Comparison of ENCODE assay signal across 8 cellular contexts in genomic region chr4:95548738-95549245, GRCh38. TPM values are rescaled to one million over a fixed set of nuclear protein-coding genes. Genes with fewer than 3 reads are reported as not detected.
DNase-seq lines count a peak whose midpoint lies in the region; ATAC-seq and TF ChIP-seq lines count a peak whose summit lies in the region.

Gene UNC5C (minus strand): TSS chr4:95548973.

- intact Hi-C loops in Calu3 (cut with micrococcal nuclease; ENCODE audit: unreplicated experiment): no loop called here
- intact Hi-C loops in body of pancreas (cut with DNase I): no loop called here

- peak; percentile 49 for ATAC-seq in body of pancreas
- no peak for ATAC-seq in GM19328 (IDR thresholded peaks at IDR 0.05; ENCODE audit: unreplicated experiment)
- no peak for ATAC-seq in GM18858 (IDR thresholded peaks at IDR 0.05; ENCODE audit: unreplicated experiment)
- ATAC-seq in HG03439 (IDR thresholded peaks at IDR 0.05; ENCODE audit: unreplicated experiment): no peak

- H3K36me3 ChIP-seq in Loucy (ENCODE audit: insufficient read depth, low read length) (no peaks in the 10 kb centered on the region), body of pancreas (replicated peaks in 1 of 2; ENCODE audit: insufficient read depth in 1 of 2, low read depth in 2 of 2) (no peaks in the 10 kb centered on the region), iPS-20b (ENCODE audit: insufficient read depth, low read depth, low read length) (no peaks in the 10 kb centered on the region)

- no TSS peak for BruUV-seq in Calu3 (replicated peaks; lab: Mats Ljungman, UMichigan)

- H3K27ac ChIP-seq in body of pancreas (no peak within 1 kb of the TSS), iPS-20b (ENCODE audit: low read length) (no peak within 1 kb of the TSS)

- no peaks in the 10 kb centered on the region for H3K9me2 ChIP-seq in Loucy (replicated peaks; ENCODE audit: low read depth, low read length)

- peak within 1 kb of the TSS; percentile 99 for H3K4me2 ChIP-seq in Loucy (ENCODE audit: low read depth, low read length, poor library complexity, severe bottlenecking)

- CTCF ChIA-PET in Calu3 (lab: Charles Lee): no interaction called here

- no peaks in the 10 kb centered on the region for H3F3A ChIP-seq in Loucy (ENCODE audit: low read depth)

- H3K4me1 Mint-ChIP-seq in Calu3 (ENCODE audit: low read depth, unreplicated experiment): peaks cover 7% of the 10 kb centered on the region

- peak within 1 kb of the TSS; percentile 94 for H2AFZ ChIP-seq in Loucy (ENCODE audit: low read length)

- H3K9me3 ChIP-seq in Loucy (ENCODE audit: insufficient read depth, low read depth, low read length): no peaks in the 10 kb centered on the region
- H3K9me3 ChIP-seq in body of pancreas: no peaks in the 10 kb centered on the region
- no peaks in the 10 kb centered on the region for H3K9me3 ChIP-seq in iPS-20b (ENCODE audit: insufficient read depth, low read depth, low read length)

- H4K20me1 ChIP-seq in Loucy (ENCODE audit: insufficient read depth, low read length, poor library complexity, severe bottlenecking): no peaks in the 10 kb centered on the region

- no peaks in the 10 kb centered on the region for H3K79me2 ChIP-seq in Loucy (ENCODE audit: insufficient read depth, low read length)

- H3K4me1 ChIP-seq in Loucy (ENCODE audit: insufficient read depth, low read length, poor library complexity, severe bottlenecking): peaks cover 16% of the 10 kb centered on the region
- H3K4me1 ChIP-seq in body of pancreas: peaks cover 23% of the 10 kb centered on the region
- H3K4me1 ChIP-seq in iPS-20b (ENCODE audit: insufficient read depth, low read length): peaks cover 9% of the 10 kb centered on the region; the same call in 1 of the 2 replicates

- H3K4me3 ChIP-seq in Loucy (ENCODE audit: low read length, poor library complexity, severe bottlenecking): peak within 1 kb of the TSS; percentile 88
- peak within 1 kb of the TSS in 1 of 2 donors; percentile 23 for H3K4me3 ChIP-seq in body of pancreas
- H3K4me3 ChIP-seq in iPS-20b (ENCODE audit: low read length): peak within 1 kb of the TSS; percentile 71

- H3K27ac Mint-ChIP-seq in Calu3 (ENCODE audit: unreplicated experiment): no peak within 1 kb of the TSS

- WGBS in body of pancreas, 2 donors: 0 to 1% methylated on average over 25 to 37 of the region's 37 CpGs

- peak within 1 kb of the TSS; percentile 91 for H3K4me3 Mint-ChIP-seq in Calu3 (ENCODE audit: low read depth, unreplicated experiment)

- peaks cover 6% of the 10 kb centered on the region for H3K36me3 Mint-ChIP-seq in Calu3 (ENCODE audit: insufficient read depth, unreplicated experiment)

- H3K27me3 Mint-ChIP-seq in Calu3 (ENCODE audit: unreplicated experiment): peaks cover 16% of the 10 kb centered on the region

- TF ChIP-seq CTCF in Calu3 (IDR thresholded peaks at IDR 0.05; ENCODE audit: unreplicated experiment) (no peak), Loucy (conservative IDR thresholded peaks at IDR 0.05; ENCODE audit: low read length) (no peak), body of pancreas (IDR thresholded peaks at IDR 0.05) (no peak)

- DNase-seq in Calu3 (peak; percentile 7), body of pancreas (peak; percentile 16 to 28 (median 22)), retina (peak; percentile 92)

- H3K27me3 ChIP-seq in Loucy (ENCODE audit: insufficient read depth, low read length, poor library complexity, severe bottlenecking) (peaks cover 23% of the 10 kb centered on the region), body of pancreas (peaks cover 0 to 3% of the 10 kb centered on the region in 2 donors), iPS-20b (ENCODE audit: insufficient read depth, low read length) (peaks cover 70% of the 10 kb centered on the region)

- no peaks in the 10 kb centered on the region for H3K9me3 Mint-ChIP-seq in Calu3 (ENCODE audit: low read depth, unreplicated experiment)

- no peak for TF ChIP-seq POLR2A in body of pancreas (IDR thresholded peaks at IDR 0.05)

- H3K9ac ChIP-seq in Loucy (ENCODE audit: low read depth, low read length, poor library complexity, severe bottlenecking) (peak within 1 kb of the TSS; percentile 45), iPS-20b (ENCODE audit: low read depth, low read length) (peak within 1 kb of the TSS; percentile 62; the same call in 1 of the 2 replicates)

RNA-seq across cellular contexts. Expression of gene UNC5C, which starts in this region (rescaled TPM):
- total RNA-seq in Calu3 (2022) (not detected in 2 replicates), body of pancreas (1 to 10 TPM in 1 of 2 donors, under 1 TPM in 1; 0.52 to 2.0 TPM)

Comparison
In these comparisons a context has a peak if more than half of its experiments do, and no peak if none do; other contexts are left out.
1. Peak in DNase-seq in Calu3; RNA of the gene not detected or under 1 TPM.
2. DNase-seq: peak in every context shown above with its lines; median percentile 92 in retina; 22 in body of pancreas; 7 in Calu3.